ENCODE assay signal across 26 cellular contexts in the genomic region with DNA sequence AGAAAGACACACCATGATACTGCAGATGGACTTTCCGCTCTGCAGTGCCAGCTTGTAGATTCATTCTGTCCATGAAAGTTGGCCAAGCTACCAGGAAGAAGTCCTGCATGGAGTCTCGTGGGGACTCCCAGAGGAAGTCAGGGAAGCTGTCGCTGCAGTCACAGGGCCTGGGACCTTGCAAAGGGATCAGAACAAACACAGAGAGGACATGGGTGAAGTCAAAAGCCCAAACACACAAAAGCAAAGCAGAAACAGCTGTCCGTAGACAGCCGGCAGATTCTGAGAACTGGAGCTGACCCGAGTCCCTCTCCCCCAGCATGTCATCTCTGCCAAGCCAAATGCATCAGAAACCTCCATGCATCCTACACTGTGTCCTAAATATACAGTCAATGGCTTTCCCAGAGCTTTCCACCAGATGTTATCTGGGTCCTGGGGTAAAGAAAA.
DNase-seq lines count a peak whose midpoint lies in the region; ATAC-seq, FAIRE-seq and TF ChIP-seq lines count a peak whose summit lies in the region.
"Had no signal": no experiment of that assay in that cellular context is flagged by ENCODE, and none has a peak within 500 bp of the region (broad histone marks: within the 10 kb centered on the region; RNA-seq: fewer than 3 reads in every experiment).

No MANE protein-coding gene starts in this region.

- no peaks in the 10 kb centered on the region for H3K79me2 ChIP-seq in neural progenitor cell (ENCODE audit: low read depth)

- no peak for TF ChIP-seq CTCF in bronchial epithelial cell (IDR thresholded peaks at IDR 0.05; ENCODE audit: insufficient read depth, low read length, severe bottlenecking)
- TF ChIP-seq CTCF in heart right ventricle (IDR thresholded peaks at IDR 0.05) = peak in 3 of 9 donors; percentile 36 to 42 (median 37)
- TF ChIP-seq CTCF in neural progenitor cell (IDR thresholded peaks at IDR 0.05) = no peak
- no peak for TF ChIP-seq CTCF in upper lobe of right lung (IDR thresholded peaks at IDR 0.05)

- no peak overlapping the region for H3K9ac ChIP-seq in neural progenitor cell

- H3K36me3 ChIP-seq in bronchial epithelial cell (ENCODE audit: control insufficient read depth, insufficient read depth, low read length) = peaks cover 2% of the 10 kb centered on the region
- H3K36me3 ChIP-seq in heart right ventricle = peaks cover 0 to 100% (median 33%) of the 10 kb centered on the region in 9 donors
- no peaks in the 10 kb centered on the region for H3K36me3 ChIP-seq in neural progenitor cell
- H3K36me3 ChIP-seq in upper lobe of right lung = peaks cover 47% of the 10 kb centered on the region
- H3K36me3 ChIP-seq: neutrophil had no signal

- DNase-seq in bronchial epithelial cell (ENCODE audit: low read depth) (no peak), heart right ventricle (peak in 1 of 2 donors; percentile 67), neural progenitor cell (ENCODE audit: low spot score) (no peak), upper lobe of right lung (no peak), A172 (ENCODE audit: low spot score) (no peak), ecto neural progenitor cell (ENCODE audit: low spot score) (no peak)
- DNase-seq in stimulated activated naive CD4-positive, alpha-beta T cell treated with Interleukin-2 at 50 U/mL for 16 hours (lab: John Stamatoyannopoulos, UW) = no peak
- DNase-seq: activated CD4-positive, alpha-beta T cell treated with anti-CD3 and anti-CD28 coated beads, Interleukin-2, amount 50 U/mL, for 48 hours; activated gamma-delta T cell treated with Interleukin-2 at 50 U/mL for 16 hours; activated T-cell treated with anti-CD3 and anti-CD28 coated beads for 4 hours; CD8-positive, alpha-beta memory T cell; DMS53; effector CD4-positive, alpha-beta T cell; GOT3; left lung; NCI-H1048; NCI-H2081; NCI-H446; retina; stimulated activated CD4-positive, alpha-beta T cell treated with anti-CD3 and anti-CD28 coated beads, Interleukin-15, amount 100 ng/mL, for 24 hours; WERI-Rb-1 had no signal

- no peak overlapping the region for H3K4me2 ChIP-seq in neural progenitor cell

- ATAC-seq in heart right ventricle (peak; percentile 70 to 89 (median 79)), upper lobe of right lung (peak; percentile 45)
- ATAC-seq: GM12878, left lung had no signal

- H3K27ac Mint-ChIP-seq in neural progenitor cell = peak overlapping the region; percentile 58
- H3K27ac Mint-ChIP-seq: CD8-positive, alpha-beta memory T cell; T-helper 2 cell treated with Interferon-gamma antibody and Interleukin-4, amounts not matched to agents 5 μg/mL and 100 μg/mL, for 36 hours had no signal

- H3K27me3 Mint-ChIP-seq in neural progenitor cell (ENCODE audit: insufficient read depth, low read depth) = no peaks in the 10 kb centered on the region

- no peaks in the 10 kb centered on the region for H3F3A ChIP-seq in neural progenitor cell (ENCODE audit: low read depth)

- peaks cover 36% of the 10 kb centered on the region for H3K36me3 Mint-ChIP-seq in neural progenitor cell
- H3K36me3 Mint-ChIP-seq: CD8-positive, alpha-beta memory T cell had no signal

- no peaks in the 10 kb centered on the region for H4K20me1 ChIP-seq in neural progenitor cell (ENCODE audit: low read depth)

- 21 to 25% methylated on average over 6 of the region's 6 CpGs for WGBS in heart right ventricle, 2 donors

- peaks cover 9% of the 10 kb centered on the region for H3K4me1 Mint-ChIP-seq in neural progenitor cell
- H3K4me1 Mint-ChIP-seq: CD8-positive, alpha-beta memory T cell had no signal

- peaks cover 0 to 59% (median 30%) of the 10 kb centered on the region in 9 donors for H3K4me1 ChIP-seq in heart right ventricle
- no peaks in the 10 kb centered on the region for H3K4me1 ChIP-seq in neural progenitor cell
- no peaks in the 10 kb centered on the region for H3K4me1 ChIP-seq in upper lobe of right lung
- H3K4me1 ChIP-seq: left lung had no signal

- H3K27ac ChIP-seq in heart right ventricle (peak overlapping the region in 8 of 10 donors; percentile 23 to 73 (median 54)), neural progenitor cell (no peak overlapping the region), upper lobe of right lung (no peak overlapping the region)
- H3K27ac ChIP-seq: cardiac muscle cell, left lung, neutrophil, WERI-Rb-1 had no signal

- FAIRE-seq in bronchial epithelial cell (lab: Jason Lieb, UNC) = peak; percentile 66
- FAIRE-seq: GM12878, GM19239 had no signal

- no peak overlapping the region for H2AFZ ChIP-seq in neural progenitor cell (replicated peaks)

- H3K4me3 ChIP-seq in bronchial epithelial cell (ENCODE audit: low read depth, low read length) (no peak overlapping the region), heart right ventricle (no peak overlapping the region), neural progenitor cell (no peak overlapping the region), upper lobe of right lung (no peak overlapping the region)
- H3K4me3 ChIP-seq: cardiac muscle cell, GM12878, left lung had no signal

- H3K9me3 ChIP-seq in heart right ventricle (no peaks in the 10 kb centered on the region), neural progenitor cell (ENCODE audit: low read depth) (no peaks in the 10 kb centered on the region), upper lobe of right lung (no peaks in the 10 kb centered on the region)
- H3K9me3 ChIP-seq: left lung, neutrophil had no signal

- H3K27me3 ChIP-seq in bronchial epithelial cell (ENCODE audit: control insufficient read depth, insufficient read depth, low read length) (no peaks in the 10 kb centered on the region), heart right ventricle (no peaks in the 10 kb centered on the region), neural progenitor cell (no peaks in the 10 kb centered on the region), upper lobe of right lung (no peaks in the 10 kb centered on the region)
- H3K27me3 ChIP-seq: cardiac muscle cell had no signal

- intact Hi-C loops in heart right ventricle (cut with DNase I) (loop anchor here in 2 of 10 donors (5.0 kb wide), 1 partner anchor 210 kb away; no protein-coding TSS in a partner anchor), upper lobe of right lung (cut with DNase I) (loop anchor here (10.0 kb wide), 1 partner anchor 217 kb away; no protein-coding TSS in a partner anchor)

- no peak overlapping the region for H3K4me3 Mint-ChIP-seq in neural progenitor cell
- H3K4me3 Mint-ChIP-seq: CD8-positive, alpha-beta memory T cell; T-helper 2 cell treated with Interferon-gamma antibody and Interleukin-4, amounts not matched to agents 5 μg/mL and 100 μg/mL, for 36 hours had no signal

- H3K9me3 Mint-ChIP-seq in neural progenitor cell = no peaks in the 10 kb centered on the region
- H3K9me3 Mint-ChIP-seq: T-helper 2 cell treated with Interferon-gamma antibody and Interleukin-4, amounts not matched to agents 5 μg/mL and 100 μg/mL, for 36 hours had no signal

Comparison
In these comparisons a context has a peak if more than half of its experiments do, and no peak if none do; other contexts are left out.
1. H3K27ac ChIP-seq: peak in heart right ventricle (8 of 10); none in neural progenitor cell (single experiment) and upper lobe of right lung (single experiment).